Comparison of ENCODE assay signal across 8 cellular contexts in genomic region chr20:53872081-53872541, GRCh38.
DNase-seq lines count a peak whose midpoint lies in the region; ATAC-seq and TF ChIP-seq lines count a peak whose summit lies in the region.
"Had no signal": no experiment of that assay in that cellular context is flagged by ENCODE, and none has a peak within 500 bp of the region (broad histone marks: within the 10 kb centered on the region; RNA-seq: fewer than 3 reads in every experiment).

No MANE protein-coding gene starts in this region.

- H3K4me3 ChIP-seq in smooth muscle cell: no peak overlapping the region

- no peaks in the 10 kb centered on the region for H4K20me1 ChIP-seq in smooth muscle cell (ENCODE audit: low read depth)

- H3K27ac ChIP-seq in epithelial cell of prostate (peak overlapping the region; percentile 45), smooth muscle cell (ENCODE audit: low read depth) (peak overlapping the region; percentile 53)

- peak overlapping the region; percentile 87 for H2AFZ ChIP-seq in smooth muscle cell (ENCODE audit: low read depth)

- TF ChIP-seq CTCF in HFFc6 (IDR thresholded peaks at IDR 0.05) (no peak), smooth muscle cell (IDR thresholded peaks at IDR 0.05; ENCODE audit: borderline replicate concordance, insufficient read depth, poor library complexity, severe bottlenecking) (no peak)

- peak; percentile 46 to 56 (median 51) for ATAC-seq in T-cell (replicated peaks in 1 of 4)

- H3K4me1 ChIP-seq in smooth muscle cell (ENCODE audit: low read depth): peaks cover 36% of the 10 kb centered on the region

- no peaks in the 10 kb centered on the region for H3F3A ChIP-seq in smooth muscle cell (ENCODE audit: low read depth)

- H3K4me3 Mint-ChIP-seq in HFFc6: peak overlapping the region; percentile 18
- peak overlapping the region; percentile 79 to 88 (median 83) for H3K4me3 Mint-ChIP-seq in T-cell

- peak overlapping the region; percentile 48 for H3K4me2 ChIP-seq in smooth muscle cell

- H3K36me3 Mint-ChIP-seq in HFFc6 (ENCODE audit: low read depth) (no peaks in the 10 kb centered on the region), T-cell (no peaks in the 10 kb centered on the region)

- DNase-seq in HFFc6 (no peak), T-cell (peak in 1 of 34 experiments; percentile 9), epithelial cell of prostate (ENCODE audit: low read depth, low spot score) (no peak), smooth muscle cell (lab: John Stamatoyannopoulos, UW; ENCODE audit: unreplicated experiment) (no peak), HK-2 (ENCODE audit: unreplicated experiment) (no peak), iPS-NIHi11 (ENCODE audit: low spot score) (no peak)
- DNase-seq in activated effector memory CD4-positive, alpha-beta T cell treated with Interleukin-2 at 50 U/mL for 16 hours: no peak
- DNase-seq: NCI-H1436 treated with DMSO at 0.1 percent for 48 hours had no signal

- CTCF ChIA-PET in T-cell (lab: Charles Lee): interaction anchor here (0.8 to 2.0 kb wide), 19 partner anchors 9 to 1559 kb away, joined by 3 to 13 read pairs (median 4); no protein-coding TSS in a partner anchor

- no peaks in the 10 kb centered on the region for H3K36me3 ChIP-seq in smooth muscle cell (ENCODE audit: low read depth)

- peaks cover 1% of the 10 kb centered on the region; the same call in 1 of the 2 replicates for H3K27me3 Mint-ChIP-seq in HFFc6 (ENCODE audit: insufficient read depth)
- H3K27me3 Mint-ChIP-seq in T-cell: no peaks in the 10 kb centered on the region

- H3K27ac Mint-ChIP-seq in HFFc6 (peak overlapping the region; percentile 79), T-cell (peak overlapping the region; percentile 97 to 99)

- H3K9me3 Mint-ChIP-seq in HFFc6 (no peaks in the 10 kb centered on the region), T-cell (no peaks in the 10 kb centered on the region)

- H3K9ac ChIP-seq in smooth muscle cell (ENCODE audit: low read depth): peak overlapping the region; percentile 36

- WGBS in smooth muscle cell (ENCODE audit: low lambda C conversion rate): 27% methylated on average over 2 of the region's 2 CpGs

- H3K4me1 Mint-ChIP-seq in HFFc6 (ENCODE audit: low read depth) (peaks cover 46% of the 10 kb centered on the region), T-cell (peaks cover 54 to 65% (median 58%) of the 10 kb centered on the region in 3 donors)

- no peaks in the 10 kb centered on the region for H3K9me3 ChIP-seq in smooth muscle cell (replicated peaks; ENCODE audit: low read depth)

- H3K79me2 ChIP-seq in smooth muscle cell (ENCODE audit: low read depth): no peaks in the 10 kb centered on the region

- H3K27me3 ChIP-seq in smooth muscle cell (ENCODE audit: low read depth): no peaks in the 10 kb centered on the region

- POLR2A ChIA-PET in T-cell (lab: Charles Lee): interaction anchor here (0.5 to 0.9 kb wide), 4 partner anchors 9 to 290 kb away, joined by 3 to 11 read pairs (median 4); no protein-coding TSS in a partner anchor
